In genomic region chr1:208208132-208208487, GRCh38 we compare ENCODE assay signal across 14 cellular contexts. TPM values are rescaled to one million over a fixed set of nuclear protein-coding genes. Genes with fewer than 3 reads are reported as not detected.
DNase-seq lines count a peak whose midpoint lies in the region; ATAC-seq, FAIRE-seq and TF ChIP-seq lines count a peak whose summit lies in the region.
"Had no signal": no experiment of that assay in that cellular context is flagged by ENCODE, and none has a peak within 500 bp of the region (broad histone marks: within the 10 kb centered on the region; RNA-seq: fewer than 3 reads in every experiment).

No MANE protein-coding gene starts in this region.

- H3K4me2 ChIP-seq in skeletal muscle satellite cell (ENCODE audit: low read length) (peak overlapping the region; percentile 38), OCI-LY7 (ENCODE audit: low read length) (no peak overlapping the region)

- no peaks in the 10 kb centered on the region for H4K20me1 ChIP-seq in OCI-LY7 (ENCODE audit: insufficient read depth, low read length)

- BruUV-seq in MCF 10A (replicated peaks; lab: Mats Ljungman, UMichigan) = TSS peak; percentile 38
- no TSS peak for BruUV-seq in OCI-LY7 (replicated peaks; lab: Mats Ljungman, UMichigan)

- intact Hi-C loops in MCF 10A (cut with micrococcal nuclease) = no loop called here
- intact Hi-C loops in kidney (cut with DNase I) = no loop called here
- intact Hi-C loops in OCI-LY7 (cut with micrococcal nuclease; ENCODE audit: unreplicated experiment) = no loop called here

- H3K9me3 ChIP-seq in kidney (ENCODE audit: control insufficient read depth in 1 of 2, low read length in 2 of 2) (no peaks in the 10 kb centered on the region), skeletal muscle satellite cell (replicated peaks; ENCODE audit: low read length) (no peaks in the 10 kb centered on the region), OCI-LY7 (ENCODE audit: low read length) (no peaks in the 10 kb centered on the region)

- H3K4me3 ChIP-seq in kidney (ENCODE audit: low read length in 2 of 2) (no peak overlapping the region), skeletal muscle satellite cell (ENCODE audit: low read length) (peak overlapping the region; percentile 16), OCI-LY7 (ENCODE audit: low read depth, low read length, poor library complexity, severe bottlenecking) (no peak overlapping the region)

- no peak overlapping the region for H2AFZ ChIP-seq in OCI-LY7 (ENCODE audit: low read length)

- CTCF ChIA-PET in MCF 10A (lab: Yijun Ruan, JAX) (interaction anchor here (0.6 to 47.3 kb wide), 17 partner anchors 10 to 381 kb away, joined by 3 to 1037 read pairs (median 4); partner anchors contain the start of gene PLXNA2), OCI-LY7 (lab: Charles Lee; ENCODE audit: unreplicated experiment) (no interaction called here)

- no peak overlapping the region for H3K9ac ChIP-seq in kidney (ENCODE audit: low read length in 2 of 2)
- H3K9ac ChIP-seq in skeletal muscle satellite cell (ENCODE audit: low read depth, low read length) = peak overlapping the region; percentile 62

- H3K27me3 Mint-ChIP-seq in HFFc6 (ENCODE audit: insufficient read depth) (no peaks in the 10 kb centered on the region), MCF 10A (ENCODE audit: insufficient read depth, unreplicated experiment) (no peaks in the 10 kb centered on the region)
- H3K27me3 Mint-ChIP-seq: naive B cell had no signal

- H3K27me3 ChIP-seq in skeletal muscle satellite cell (ENCODE audit: control insufficient read depth, insufficient read depth, low read length) = no peaks in the 10 kb centered on the region

- no peak overlapping the region for H3K27ac Mint-ChIP-seq in HFFc6
- H3K27ac Mint-ChIP-seq in MCF 10A (ENCODE audit: low read depth, unreplicated experiment) = peak overlapping the region; percentile 89
- H3K27ac Mint-ChIP-seq: activated CD8-positive, alpha-beta T cell treated with anti-CD3 and anti-CD28 coated beads for 36 hours; naive B cell had no signal

- H3K36me3 ChIP-seq in kidney (ENCODE audit: control insufficient read depth in 1 of 2, insufficient read depth in 2 of 2, low read length in 2 of 2) (no peaks in the 10 kb centered on the region), skeletal muscle satellite cell (ENCODE audit: insufficient read depth, low read length) (peaks cover 64% of the 10 kb centered on the region), OCI-LY7 (ENCODE audit: insufficient read depth, low read length) (no peaks in the 10 kb centered on the region)

- no peak for ATAC-seq in GM18873 (IDR thresholded peaks at IDR 0.05; ENCODE audit: low FRiP score, unreplicated experiment)
- ATAC-seq: activated CD8-positive, alpha-beta T cell treated with anti-CD3 and anti-CD28 coated beads for 36 hours had no signal

- H3K4me1 ChIP-seq in kidney (ENCODE audit: control insufficient read depth in 1 of 2, insufficient read depth in 1 of 2, low read depth in 1 of 2, low read length in 2 of 2) = peaks cover 22 to 23% of the 10 kb centered on the region in 2 donors
- H3K4me1 ChIP-seq in skeletal muscle satellite cell (ENCODE audit: control insufficient read depth, insufficient read depth, low read length) = peaks cover 92% of the 10 kb centered on the region
- H3K4me1 ChIP-seq in OCI-LY7 (ENCODE audit: insufficient read depth, low read length, poor library complexity, severe bottlenecking) = no peaks in the 10 kb centered on the region

- no peaks in the 10 kb centered on the region for H3K79me2 ChIP-seq in OCI-LY7 (ENCODE audit: insufficient read depth, low read depth, low read length)

- DNase-seq in HFFc6 (no peak), MCF 10A (ENCODE audit: unreplicated experiment) (peak; percentile 93), kidney (no peak), NCI-H526 treated with DMSO at 0.1 percent for 48 hours (lab: John Stamatoyannopoulos, UW) (no peak), HCEC 1CT (no peak), OCI-LY7 (ENCODE audit: low spot score) (no peak)
- DNase-seq: GOT3; naive B cell; stimulated activated CD4-positive, alpha-beta T cell treated with anti-CD3 and anti-CD28 coated beads, Interleukin-2, amount 100 ng/mL, for 24 hours; stimulated activated CD8-positive, alpha-beta memory T cell treated with anti-CD3 and anti-CD28 coated beads, Interleukin-4, amount 100 ng/mL, for 48 hours had no signal

- POLR2A ChIA-PET in MCF 10A (lab: Yijun Ruan, JAX) (interaction anchor here (0.8 to 13.7 kb wide), 14 partner anchors 9 to 1227 kb away, joined by 3 to 219 read pairs (median 9); partner anchors contain the start of gene PLXNA2), OCI-LY7 (lab: Charles Lee) (interaction anchor here (1.0 kb wide), 1 partner anchor 13 kb away, joined by 3 read pairs; no protein-coding TSS in a partner anchor)

- TF ChIP-seq CTCF in HFFc6 (IDR thresholded peaks at IDR 0.05) (no peak), MCF 10A (IDR thresholded peaks at IDR 0.05; ENCODE audit: unreplicated experiment) (no peak), kidney (IDR thresholded peaks at IDR 0.05; ENCODE audit: borderline replicate concordance, extremely low read depth, insufficient read depth) (no peak), OCI-LY7 (conservative IDR thresholded peaks at IDR 0.05; ENCODE audit: low read length) (no peak)

- H3K9me3 Mint-ChIP-seq in HFFc6 (no peaks in the 10 kb centered on the region), MCF 10A (ENCODE audit: unreplicated experiment) (no peaks in the 10 kb centered on the region)
- H3K9me3 Mint-ChIP-seq: activated CD8-positive, alpha-beta T cell treated with anti-CD3 and anti-CD28 coated beads for 36 hours; naive B cell had no signal

- H3K27ac ChIP-seq in kidney (ENCODE audit: low read depth in 2 of 2, low read length in 2 of 2) = peak overlapping the region; percentile 11 to 65
- no peak overlapping the region for H3K27ac ChIP-seq in OCI-LY7 (ENCODE audit: low read depth, low read length, poor library complexity, severe bottlenecking)

- no peaks in the 10 kb centered on the region for H3K9me2 ChIP-seq in OCI-LY7 (ENCODE audit: insufficient read depth, low read length)

- H3K36me3 Mint-ChIP-seq in HFFc6 (ENCODE audit: low read depth) (peaks cover 26% of the 10 kb centered on the region), MCF 10A (ENCODE audit: insufficient read depth, unreplicated experiment) (peaks cover 24% of the 10 kb centered on the region)
- H3K36me3 Mint-ChIP-seq: naive B cell had no signal

- H3K4me3 Mint-ChIP-seq in HFFc6 = peak overlapping the region; percentile 62
- peak overlapping the region; percentile 43 for H3K4me3 Mint-ChIP-seq in MCF 10A (ENCODE audit: unreplicated experiment)
- H3K4me3 Mint-ChIP-seq: activated CD8-positive, alpha-beta T cell treated with anti-CD3 and anti-CD28 coated beads for 36 hours had no signal

- no peak for FAIRE-seq in kidney (lab: Jason Lieb, UNC)
- FAIRE-seq: GM18507 had no signal

- H3K4me1 Mint-ChIP-seq in HFFc6 (ENCODE audit: low read depth) (no peaks in the 10 kb centered on the region; the same call in 1 of the 2 replicates), MCF 10A (ENCODE audit: insufficient read depth, unreplicated experiment) (peaks cover 30% of the 10 kb centered on the region)
- H3K4me1 Mint-ChIP-seq: naive B cell had no signal

RNA-seq across cellular contexts. Expression of gene PLXNA2, which starts 36.1 kb away (rescaled TPM):
- 10 to 100 TPM; 20.9 to 29.9 (median 28.1) TPM for total RNA-seq in HFFc6 (2021; fragmentation: NEBNext Ultra II Directional; extraction: Animal tissue kit (Norgen Biotek cat#: 25700))
- 59.2 and 69.7 TPM in 2 replicates for total RNA-seq in MCF 10A (2022)
- 27.9 TPM for total RNA-seq in kidney
- 2.4 TPM for polyA plus RNA-seq in kidney (ENCODE audit: insufficient read depth, low read depth, low replicate concordance)
- 13.4 and 18.3 TPM in 2 replicates for total RNA-seq in skeletal muscle satellite cell (2012; rRNA removed)
- not detected in 2 replicates for total RNA-seq in OCI-LY7 (2014; rRNA removed; shearing (Covaris generic))
- 0.20 and 0.23 TPM in 2 replicates for total RNA-seq in OCI-LY7 (2022)

Comparison
In these comparisons a context has a peak if more than half of its experiments do, and no peak if none do; other contexts are left out.
1. RNA of gene PLXNA2, which starts 36.1 kb away (total RNA-seq): 59.2 to 69.7 TPM in MCF 10A, 20.9 to 29.9 TPM in HFFc6 and 27.9 TPM in kidney (single experiment); 0.20 to 0.23 TPM in OCI-LY7; every median in the first group is over 10 times any median in the second.